Comparison of ENCODE assay signal across 5 cellular contexts in genomic region chr15:70926914-70927313, GRCh38. TPM values are rescaled to one million over a fixed set of nuclear protein-coding genes. Genes with fewer than 3 reads are reported as not detected.
"Had no signal": no experiment of that assay in that cellular context is flagged by ENCODE, and none has a peak within 500 bp of the region (broad histone marks: within the 10 kb centered on the region; RNA-seq: fewer than 3 reads in every experiment).

No MANE protein-coding gene starts in this region.

RNA-seq across cellular contexts. Expression of gene LRRC49, which starts 34.3 kb away (rescaled TPM):
- total RNA-seq: activated CD4-positive, alpha-beta T cell treated with anti-CD3 and anti-CD28 coated beads, Interleukin-2, amount 10 ng/mL, durations not matched to agents 24 days and 14 days; activated CD8-positive, alpha-beta T cell treated with anti-CD3 and anti-CD28 coated beads for 36 hours; activated naive CD8-positive, alpha-beta T cell treated with anti-CD3 and anti-CD28 coated beads, Interleukin-2, amount 10 ng/mL, durations not matched to agents 7 days and 5 days; activated T-cell treated with anti-CD3 and anti-CD28 coated beads, Interleukin-2, amount 50 U/mL, for 4 hours; activated T-helper 1 cell treated with anti-CD3 and anti-CD28 coated beads, Interleukin-12 subunit alpha, Interleukin-12 subunit beta, Interleukin-2, Interleukin-4 antibody, amounts not matched to agents 30 ng/mL and 10 ng/mL and 1 ng/mL, durations not matched to agents 14 hours and 24 hours and 36 hours had no signal

RNA-seq across cellular contexts. Expression of gene THAP10, which starts 34.7 kb away (rescaled TPM):
- total RNA-seq: activated CD4-positive, alpha-beta T cell treated with anti-CD3 and anti-CD28 coated beads, Interleukin-2, amount 10 ng/mL, durations not matched to agents 24 days and 14 days; activated CD8-positive, alpha-beta T cell treated with anti-CD3 and anti-CD28 coated beads for 36 hours; activated naive CD8-positive, alpha-beta T cell treated with anti-CD3 and anti-CD28 coated beads, Interleukin-2, amount 10 ng/mL, durations not matched to agents 7 days and 5 days; activated T-cell treated with anti-CD3 and anti-CD28 coated beads, Interleukin-2, amount 50 U/mL, for 4 hours; activated T-helper 1 cell treated with anti-CD3 and anti-CD28 coated beads, Interleukin-12 subunit alpha, Interleukin-12 subunit beta, Interleukin-2, Interleukin-4 antibody, amounts not matched to agents 30 ng/mL and 10 ng/mL and 1 ng/mL, durations not matched to agents 14 hours and 24 hours and 36 hours had no signal
